ENCODE assay signal across 19 cellular contexts in the genomic region with DNA sequence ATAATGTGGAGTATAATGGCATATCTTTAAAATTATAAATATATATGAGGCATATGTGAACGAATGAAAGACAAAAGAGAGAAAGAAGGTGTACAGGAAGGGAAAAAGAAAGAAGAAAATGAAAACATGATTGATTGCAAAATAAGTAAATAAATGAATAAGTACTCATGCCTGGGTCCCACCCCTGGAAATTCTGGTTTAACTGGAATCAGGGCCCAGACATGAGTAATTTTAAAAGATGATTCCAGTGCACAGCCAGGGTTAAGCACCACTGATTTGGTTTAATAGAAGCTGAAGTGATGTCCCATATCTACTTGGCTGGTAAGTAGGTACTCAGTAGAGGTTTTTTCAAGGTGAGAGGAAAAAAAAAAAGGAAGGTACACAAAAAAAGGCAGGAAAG. TPM values are rescaled to one million over a fixed set of nuclear protein-coding genes. Genes with fewer than 3 reads are reported as not detected.
DNase-seq lines count a peak whose midpoint lies in the region; ATAC-seq and TF ChIP-seq lines count a peak whose summit lies in the region.
"Had no signal": no experiment of that assay in that cellular context is flagged by ENCODE, and none has a peak within 500 bp of the region (broad histone marks: within the 10 kb centered on the region; RNA-seq: fewer than 3 reads in every experiment).

No MANE protein-coding gene starts in this region.

- H3K4me1 ChIP-seq in breast epithelium (no peaks in the 10 kb centered on the region), RWPE2 (ENCODE audit: insufficient read depth, poor library complexity, severe bottlenecking) (peaks cover 23% of the 10 kb centered on the region)

- TF ChIP-seq POLR2A in breast epithelium (IDR thresholded peaks at IDR 0.05), result no peak

- H3K27ac Mint-ChIP-seq in MCF 10A (ENCODE audit: low read depth, unreplicated experiment), result no peak overlapping the region
- peak overlapping the region; percentile 87 for H3K27ac Mint-ChIP-seq in mesothelial cell of epicardium
- H3K27ac Mint-ChIP-seq: activated CD4-positive, alpha-beta memory T cell treated with anti-CD3 and anti-CD28 coated beads for 36 hours; activated T-cell treated with anti-CD3 and anti-CD28 coated beads, Interleukin-2, amount 50 U/mL, for 24 hours; CD4-positive, CD25-positive, alpha-beta regulatory T cell; dendritic cell treated with granulocyte-macrophage colony-stimulating factor and Interleukin-4, amounts not matched to agents 40 ng/mL and 50 ng/mL, for 4 days; natural killer cell treated with Interleukin-12 subunit alpha and Interleukin-12 subunit beta and Interleukin-15 and Interleukin-18, amount 100 ng/mL, for 72 hours had no signal

- H3K4me3 ChIP-seq in breast epithelium, result no peak overlapping the region
- H3K4me3 ChIP-seq in RWPE2 (ENCODE audit: severe bottlenecking), result no peak overlapping the region
- H3K4me3 ChIP-seq: vagina had no signal

- no peak for TF ChIP-seq CTCF in breast epithelium (IDR thresholded peaks at IDR 0.05)
- TF ChIP-seq CTCF in MCF 10A (IDR thresholded peaks at IDR 0.05; ENCODE audit: unreplicated experiment), result no peak
- no peak for TF ChIP-seq CTCF in RWPE2 (IDR thresholded peaks at IDR 0.05; ENCODE audit: poor library complexity, severe bottlenecking)
- no peak for TF ChIP-seq CTCF in mesothelial cell of epicardium (IDR thresholded peaks at IDR 0.05; ENCODE audit: unreplicated experiment)

- H3K4me1 Mint-ChIP-seq in MCF 10A (ENCODE audit: insufficient read depth, unreplicated experiment) (peaks cover 9% of the 10 kb centered on the region), mesothelial cell of epicardium (peaks cover 28% of the 10 kb centered on the region)
- H3K4me1 Mint-ChIP-seq: brain had no signal

- no peaks in the 10 kb centered on the region for H3K36me3 ChIP-seq in breast epithelium
- H3K36me3 ChIP-seq in RWPE2 (ENCODE audit: low read depth), result no peaks in the 10 kb centered on the region
- H3K36me3 ChIP-seq: vagina had no signal

- ATAC-seq in RWPE2 (ENCODE audit: low read depth) (peak; percentile 88), HG02981 (IDR thresholded peaks at IDR 0.05; ENCODE audit: unreplicated experiment) (no peak)
- ATAC-seq: activated naive CD4-positive, alpha-beta T cell treated with anti-CD3 and anti-CD28 coated beads, Interleukin-2, amount 50 U/mL, for 72 hours; natural killer cell treated with Interleukin-12 subunit alpha and Interleukin-12 subunit beta and Interleukin-15 and Interleukin-18, amount 100 ng/mL, for 72 hours; stimulated activated naive CD8-positive, alpha-beta T cell treated with anti-CD3 and anti-CD28 coated beads, Interleukin-15, Interleukin-2, amounts not matched to agents 100 U/mL and 50 U/mL, for 24 hours had no signal

- intact Hi-C loops in breast epithelium (cut with DNase I; ENCODE audit: low total_unique reads) (no loop called here), MCF 10A (cut with micrococcal nuclease) (no loop called here), posterior vena cava (cut with DNase I) (no loop called here)

- H3K9me3 ChIP-seq in breast epithelium, result no peaks in the 10 kb centered on the region
- H3K9me3 ChIP-seq in RWPE2 (ENCODE audit: severe bottlenecking), result no peaks in the 10 kb centered on the region
- H3K9me3 ChIP-seq: vagina had no signal

- no peak for DNase-seq in breast epithelium (ENCODE audit: low spot score in 2 of 2)
- DNase-seq in MCF 10A (ENCODE audit: unreplicated experiment), result no peak
- DNase-seq in RWPE2 (ENCODE audit: low spot score), result no peak
- no peak for DNase-seq in mesothelial cell of epicardium (ENCODE audit: low spot score in 2 of 2, unreplicated experiment in 2 of 2)
- peak; percentile 58 for DNase-seq in ureter (ENCODE audit: low spot score)
- DNase-seq in activated naive CD4-positive, alpha-beta T cell (lab: John Stamatoyannopoulos, UW), result no peak
- DNase-seq in posterior vena cava (ENCODE audit: low spot score), result no peak
- DNase-seq: activated CD4-positive, alpha-beta memory T cell treated with anti-CD3 and anti-CD28 coated beads for 36 hours; activated T-cell treated with anti-CD3 and anti-CD28 coated beads, Interleukin-2, amount 50 U/mL, for 24 hours; CD4-positive, CD25-positive, alpha-beta regulatory T cell; NCI-H2081 treated with DMSO at 0.1 percent for 48 hours; stimulated activated naive CD8-positive, alpha-beta T cell treated with anti-CD3 and anti-CD28 coated beads, Interleukin-15, Interleukin-2, amounts not matched to agents 100 U/mL and 50 U/mL, for 24 hours; SW 1271 had no signal

- no TSS peak for BruUV-seq in MCF 10A (replicated peaks; lab: Mats Ljungman, UMichigan)

- no peaks in the 10 kb centered on the region for H3K27me3 ChIP-seq in breast epithelium
- no peaks in the 10 kb centered on the region for H3K27me3 ChIP-seq in RWPE2 (ENCODE audit: insufficient read depth, poor library complexity, severe bottlenecking)
- H3K27me3 ChIP-seq: vagina had no signal

- peak overlapping the region; percentile 73 to 74 for H3K27ac ChIP-seq in breast epithelium
- peak overlapping the region; percentile 9 for H3K27ac ChIP-seq in RWPE2 (ENCODE audit: poor library complexity, severe bottlenecking)
- H3K27ac ChIP-seq: vagina had no signal

- CTCF ChIA-PET in MCF 10A (lab: Yijun Ruan, JAX), result interaction anchor here (0.6 kb wide), 1 partner anchor 52 kb away, joined by 3 read pairs; no protein-coding TSS in a partner anchor

- H3K36me3 Mint-ChIP-seq in MCF 10A (ENCODE audit: insufficient read depth, unreplicated experiment), result no peaks in the 10 kb centered on the region
- no peaks in the 10 kb centered on the region for H3K36me3 Mint-ChIP-seq in mesothelial cell of epicardium
- H3K36me3 Mint-ChIP-seq: activated CD4-positive, alpha-beta memory T cell treated with anti-CD3 and anti-CD28 coated beads for 36 hours; brain; CD4-positive, CD25-positive, alpha-beta regulatory T cell; natural killer cell treated with Interleukin-12 subunit alpha and Interleukin-12 subunit beta and Interleukin-15 and Interleukin-18, amount 100 ng/mL, for 72 hours had no signal

- no peaks in the 10 kb centered on the region for H3K27me3 Mint-ChIP-seq in MCF 10A (ENCODE audit: insufficient read depth, unreplicated experiment)
- no peaks in the 10 kb centered on the region for H3K27me3 Mint-ChIP-seq in mesothelial cell of epicardium (ENCODE audit: low read depth)
- H3K27me3 Mint-ChIP-seq: activated T-cell treated with anti-CD3 and anti-CD28 coated beads, Interleukin-2, amount 50 U/mL, for 24 hours; natural killer cell treated with Interleukin-12 subunit alpha and Interleukin-12 subunit beta and Interleukin-15 and Interleukin-18, amount 100 ng/mL, for 72 hours had no signal

- no peak overlapping the region for H3K4me3 Mint-ChIP-seq in MCF 10A (ENCODE audit: unreplicated experiment)
- no peak overlapping the region for H3K4me3 Mint-ChIP-seq in mesothelial cell of epicardium
- H3K4me3 Mint-ChIP-seq: activated CD4-positive, alpha-beta memory T cell treated with anti-CD3 and anti-CD28 coated beads for 36 hours; activated T-cell treated with anti-CD3 and anti-CD28 coated beads, Interleukin-2, amount 50 U/mL, for 24 hours; brain; CD4-positive, CD25-positive, alpha-beta regulatory T cell; dendritic cell treated with granulocyte-macrophage colony-stimulating factor and Interleukin-4, amounts not matched to agents 40 ng/mL and 50 ng/mL, for 4 days; natural killer cell treated with Interleukin-12 subunit alpha and Interleukin-12 subunit beta and Interleukin-15 and Interleukin-18, amount 100 ng/mL, for 72 hours had no signal

- POLR2A ChIA-PET in MCF 10A (lab: Yijun Ruan, JAX), result no interaction called here

- H3K9me3 Mint-ChIP-seq in MCF 10A (ENCODE audit: unreplicated experiment), result no peaks in the 10 kb centered on the region
- H3K9me3 Mint-ChIP-seq in mesothelial cell of epicardium, result peaks cover 12% of the 10 kb centered on the region
- H3K9me3 Mint-ChIP-seq: dendritic cell treated with granulocyte-macrophage colony-stimulating factor and Interleukin-4, amounts not matched to agents 40 ng/mL and 50 ng/mL, for 4 days; natural killer cell treated with Interleukin-12 subunit alpha and Interleukin-12 subunit beta and Interleukin-15 and Interleukin-18, amount 100 ng/mL, for 72 hours had no signal

RNA-seq across cellular contexts. Expression of a gene that starts 34.0 kb away (rescaled TPM):
- total RNA-seq in breast epithelium, result 10 to 100 TPM in 2 of 3 donors, 1 to 10 TPM in 1; 3.2 to 26.2 (median 18.7) TPM
- total RNA-seq in MCF 10A (2022), result 17.2 and 17.3 TPM in 2 replicates
- total RNA-seq in mesothelial cell of epicardium, result 21.4 to 22.2 TPM (median 21.6 TPM) in 3 replicates
- 16.5 TPM for total RNA-seq in ureter
- total RNA-seq in posterior vena cava, result 1 to 10 TPM; 6.8 to 7.8 TPM
